Comparison of ENCODE assay signal across 11 cellular contexts in the genomic region with DNA sequence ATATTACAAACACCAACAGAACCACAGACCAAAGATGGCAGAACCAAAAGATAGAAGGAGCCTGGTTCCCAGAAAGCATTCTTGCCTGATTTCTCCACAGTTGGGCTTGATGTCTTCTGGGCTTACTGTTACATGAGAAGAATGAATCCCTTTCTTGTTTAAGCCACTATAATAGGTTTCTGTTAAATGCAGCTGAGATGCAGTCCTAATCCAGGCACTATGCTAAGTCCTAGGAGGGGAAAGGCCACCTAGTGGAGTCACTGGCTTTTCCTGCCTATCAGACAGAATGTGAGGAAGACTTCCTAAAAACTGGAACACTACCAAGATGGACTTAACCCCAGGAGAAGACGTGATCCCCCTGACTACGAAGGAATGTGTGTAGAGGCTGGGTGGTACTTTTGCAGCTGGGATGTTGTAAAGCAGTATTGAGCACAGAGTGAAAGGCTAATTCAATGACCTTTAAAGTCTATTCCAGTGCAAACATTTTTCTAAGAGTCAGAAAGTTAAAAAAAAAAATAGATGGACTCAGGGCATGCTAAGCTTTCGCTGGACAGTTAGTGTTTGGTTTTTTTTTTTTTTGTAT. TPM values are rescaled to one million over a fixed set of nuclear protein-coding genes. Genes with fewer than 3 reads are reported as not detected.
A peak's percentile ranks its signal among the peaks of the same experiment; 100 is the strongest.
DNase-seq lines count a peak whose midpoint lies in the region; TF ChIP-seq lines count a peak whose summit lies in the region.
"Had no signal": no experiment of that assay in that cellular context is flagged by ENCODE, and none has a peak within 500 bp of the region (broad histone marks: within the 10 kb centered on the region; RNA-seq: fewer than 3 reads in every experiment).

No MANE protein-coding gene starts in this region.

- peak; percentile 40 for DNase-seq in NCI-H2107 treated with DMSO at 0.1 percent for 48 hours (lab: John Stamatoyannopoulos, UW; ENCODE audit: unreplicated experiment)
- no peak for DNase-seq in NCI-H2107 (lab: John Stamatoyannopoulos, UW)
- peak; percentile 54 for DNase-seq in OCI-M1 (lab: John Stamatoyannopoulos, UW)
- DNase-seq in fibroblast of mammary gland (ENCODE audit: low read depth), result peak; percentile 66
- peak; percentile 59 for DNase-seq in superior temporal gyrus (ENCODE audit: extremely low spot score)
- no peak for DNase-seq in posterior cingulate gyrus
- no peak for DNase-seq in stimulated activated CD4-positive, alpha-beta T cell treated with anti-CD3 and anti-CD28 coated beads, Interleukin-2, amount 100 ng/mL, for 48 hours
- no peak for DNase-seq in mucosa of gallbladder (ENCODE audit: low spot score)
- DNase-seq: heart left ventricle, NCI-H446 treated with DMSO at 0.1 percent for 48 hours had no signal

- H3K4me3 ChIP-seq in fibroblast of mammary gland (ENCODE audit: control insufficient read depth, low read depth, low read length), result no peak overlapping the region
- H3K4me3 ChIP-seq: BLaER1 treated with 17β-estradiol and CSF1 and Interleukin-3, amounts not matched to agents 10 nM and 100 nM; heart left ventricle had no signal

- intact Hi-C loops in posterior cingulate gyrus (cut with DNase I), result loop anchor here (2.0 to 10.0 kb wide), 5 partner anchors 169 to 629 kb away; partner anchors contain the start of genes ABCA1 and SLC44A1

- TF ChIP-seq CTCF in fibroblast of mammary gland (conservative IDR thresholded peaks at IDR 0.05; ENCODE audit: control insufficient read depth, insufficient read depth, low read depth, low read length), result peak; percentile 52

RNA-seq across cellular contexts. Expression of gene FSD1L, which starts 34.3 kb away (rescaled TPM):
- 9.3 TPM for total RNA-seq in mucosa of gallbladder

Comparison
In these comparisons a context has a peak if more than half of its experiments do, and no peak if none do; other contexts are left out.
1. DNase-seq: peak in NCI-H2107 treated with DMSO at 0.1 percent for 48 hours (single experiment), OCI-M1 (single experiment), fibroblast of mammary gland (single experiment) and superior temporal gyrus (single experiment); none in NCI-H2107 (single experiment), posterior cingulate gyrus (0 of 10), stimulated activated CD4-positive, alpha-beta T cell treated with anti-CD3 and anti-CD28 coated beads, Interleukin-2, amount 100 ng/mL, for 48 hours (0 of 2) and mucosa of gallbladder (single experiment).